ENCODE assay signal across 27 cellular contexts in genomic region chr1:43063394-43064219, GRCh38.
"Had no signal": no experiment of that assay in that cellular context is flagged by ENCODE, and none has a peak within 500 bp of the region (broad histone marks: within the 10 kb centered on the region; RNA-seq: fewer than 3 reads in every experiment).

No MANE protein-coding gene starts in this region.

- H3K27ac Mint-ChIP-seq: activated CD4-positive, alpha-beta T cell treated with anti-CD3 and anti-CD28 coated beads for 36 hours; activated naive CD4-positive, alpha-beta T cell treated with anti-CD3 and anti-CD28 coated beads, Interleukin-2, amount 10 ng/mL, durations not matched to agents 7 days and 5 days; activated naive CD8-positive, alpha-beta T cell treated with anti-CD3 and anti-CD28 coated beads, Interleukin-2, amount 10 ng/mL, durations not matched to agents 7 days and 5 days; activated T-cell treated with anti-CD3 and anti-CD28 coated beads, Interleukin-2, amount 50 U/mL, for 24 hours; stimulated activated naive CD8-positive, alpha-beta T cell treated with anti-CD3 and anti-CD28 coated beads, Interleukin-15, Interleukin-2, amounts not matched to agents 100 ng/mL and 50 ng/mL, for 24 hours; type B pancreatic cell had no signal

- H3K4me3 Mint-ChIP-seq: activated CD4-positive, alpha-beta T cell treated with anti-CD3 and anti-CD28 coated beads for 36 hours; activated naive CD4-positive, alpha-beta T cell treated with anti-CD3 and anti-CD28 coated beads, Interleukin-2, amount 10 ng/mL, durations not matched to agents 7 days and 5 days; activated naive CD8-positive, alpha-beta T cell treated with anti-CD3 and anti-CD28 coated beads, Interleukin-2, amount 10 ng/mL, durations not matched to agents 7 days and 5 days; activated T-cell treated with anti-CD3 and anti-CD28 coated beads, Interleukin-2, amount 50 U/mL, for 24 hours; naive thymus-derived CD4-positive, alpha-beta T cell; stimulated activated effector memory CD8-positive, alpha-beta T cell treated with anti-CD3 and anti-CD28 coated beads, Interleukin-12 subunit alpha, Interleukin-12 subunit beta, amount 100 ng/mL, for 72 hours; stimulated activated naive CD8-positive, alpha-beta T cell treated with anti-CD3 and anti-CD28 coated beads, Interleukin-15, Interleukin-2, amounts not matched to agents 100 ng/mL and 50 ng/mL, for 24 hours; type B pancreatic cell had no signal

- DNase-seq: activated CD4-positive, alpha-beta T cell treated with anti-CD3 and anti-CD28 coated beads for 36 hours; activated CD4-positive, alpha-beta T cell treated with anti-CD3 and anti-CD28 coated beads, Interleukin-2, amount 50 U/mL, for 48 hours; activated CD4-positive, CD25-positive, alpha-beta regulatory T cell; activated CD8-positive, alpha-beta memory T cell treated with anti-CD3 and anti-CD28 coated beads, Interleukin-2, amount 50 U/mL, for 4 hours; activated gamma-delta T cell; activated naive CD4-positive, alpha-beta T cell treated with anti-CD3 and anti-CD28 coated beads, Interleukin-2, amount 10 ng/mL, durations not matched to agents 7 days and 5 days; activated naive CD8-positive, alpha-beta T cell treated with anti-CD3 and anti-CD28 coated beads, Interleukin-2, amount 10 ng/mL, durations not matched to agents 7 days and 5 days; activated T-cell treated with anti-CD3 and anti-CD28 coated beads, Interleukin-2, amount 50 U/mL, for 24 hours; brain microvascular endothelial cell; central memory CD4-positive, alpha-beta T cell; foreskin fibroblast; mammary epithelial cell; midbrain; naive thymus-derived CD4-positive, alpha-beta T cell; posterior cingulate gyrus; stimulated activated CD4-positive, alpha-beta T cell treated with anti-CD3 and anti-CD28 coated beads, Interleukin-4, amount 100 ng/mL, for 24 hours; T-helper 1 cell had no signal

- H3K4me3 ChIP-seq: skin epidermis, thoracic aorta, vagina had no signal

- H3K9me3 Mint-ChIP-seq: activated naive CD4-positive, alpha-beta T cell treated with anti-CD3 and anti-CD28 coated beads, Interleukin-2, amount 10 ng/mL, durations not matched to agents 7 days and 5 days; activated naive CD8-positive, alpha-beta T cell treated with anti-CD3 and anti-CD28 coated beads, Interleukin-2, amount 10 ng/mL, durations not matched to agents 7 days and 5 days; activated T-cell treated with anti-CD3 and anti-CD28 coated beads, Interleukin-2, amount 50 U/mL, for 24 hours; naive thymus-derived CD4-positive, alpha-beta T cell; stimulated activated effector memory CD8-positive, alpha-beta T cell treated with anti-CD3 and anti-CD28 coated beads, Interleukin-12 subunit alpha, Interleukin-12 subunit beta, amount 100 ng/mL, for 72 hours; stimulated activated naive CD8-positive, alpha-beta T cell treated with anti-CD3 and anti-CD28 coated beads, Interleukin-15, Interleukin-2, amounts not matched to agents 100 ng/mL and 50 ng/mL, for 24 hours; type B pancreatic cell had no signal

- H3K9me3 ChIP-seq: thoracic aorta, vagina had no signal

- H3K27me3 Mint-ChIP-seq: type B pancreatic cell had no signal

- H3K27ac ChIP-seq: brain microvascular endothelial cell, thoracic aorta, vagina had no signal

- FAIRE-seq: astrocyte, islet of Langerhans had no signal

- H3K36me3 Mint-ChIP-seq: activated naive CD4-positive, alpha-beta T cell treated with anti-CD3 and anti-CD28 coated beads, Interleukin-2, amount 10 ng/mL, durations not matched to agents 7 days and 5 days; naive thymus-derived CD4-positive, alpha-beta T cell; type B pancreatic cell had no signal

- H3K27me3 ChIP-seq: brain microvascular endothelial cell, vagina had no signal

- H3K36me3 ChIP-seq: brain microvascular endothelial cell, thoracic aorta, vagina had no signal

- ATAC-seq: activated CD4-positive, alpha-beta T cell treated with anti-CD3 and anti-CD28 coated beads for 36 hours; esophagus mucosa; naive thymus-derived CD4-positive, alpha-beta T cell; sciatic nerve; stimulated activated effector memory CD8-positive, alpha-beta T cell treated with anti-CD3 and anti-CD28 coated beads, Interleukin-12 subunit alpha, Interleukin-12 subunit beta, amount 100 ng/mL, for 72 hours had no signal
